ENCODE assay signal across 20 cellular contexts in the genomic region with DNA sequence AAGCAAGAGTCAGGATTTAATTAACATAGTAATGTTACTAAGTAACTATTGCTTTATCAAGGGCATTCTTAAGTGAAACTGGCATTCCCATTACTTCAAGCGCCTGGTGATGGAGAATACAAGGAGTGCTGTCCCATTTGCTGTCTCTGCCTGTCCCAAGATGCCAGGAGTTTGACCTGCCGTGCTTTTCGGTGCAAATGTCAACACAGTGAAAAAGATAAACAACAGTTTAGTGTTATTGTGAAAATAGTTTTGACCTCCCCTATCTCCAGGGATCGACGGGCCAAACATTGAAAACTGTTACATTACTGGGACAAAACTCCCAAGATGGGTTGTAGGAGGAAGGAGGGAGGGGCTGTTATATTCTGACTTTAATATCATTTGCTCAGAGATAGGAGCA.
"Had no signal": no experiment of that assay in that cellular context is flagged by ENCODE, and none has a peak within 500 bp of the region (broad histone marks: within the 10 kb centered on the region; RNA-seq: fewer than 3 reads in every experiment).

No MANE protein-coding gene starts in this region.

- H3K9me3 Mint-ChIP-seq: dendritic cell treated with granulocyte-macrophage colony-stimulating factor and Interleukin-4, amounts not matched to agents 40 ng/mL and 50 ng/mL, for 4 days; effector memory CD8-positive, alpha-beta T cell; memory B cell; natural killer cell treated with Interleukin-12 subunit alpha and Interleukin-12 subunit beta and Interleukin-15 and Interleukin-18, amount 100 ng/mL, for 72 hours; neural progenitor cell had no signal

- H3K27me3 ChIP-seq: neural progenitor cell, pancreas had no signal

- H3K9me3 ChIP-seq: left lung, lower lobe of right lung, pancreas, prostate gland had no signal

- H3K36me3 Mint-ChIP-seq: memory B cell; natural killer cell treated with Interleukin-12 subunit alpha and Interleukin-12 subunit beta and Interleukin-15 and Interleukin-18, amount 100 ng/mL, for 72 hours; neural progenitor cell had no signal

- DNase-seq: cerebellar nuclear complex; effector memory CD8-positive, alpha-beta T cell; foreskin melanocyte; head of caudate nucleus; hippocampal formation; left lung; lower lobe of right lung; midbrain; nucleus accumbens; pancreas; retina; stimulated activated CD4-positive, alpha-beta T cell treated with anti-CD3 and anti-CD28 coated beads, Interleukin-12 subunit alpha, Interleukin-12 subunit beta, amount 100 ng/mL, for 4 hours; stimulated activated naive CD4-positive, alpha-beta T cell had no signal

- H3K4me2 ChIP-seq: neural progenitor cell had no signal

- H3K27ac Mint-ChIP-seq: dendritic cell treated with granulocyte-macrophage colony-stimulating factor and Interleukin-4, amounts not matched to agents 40 ng/mL and 50 ng/mL, for 4 days; effector memory CD8-positive, alpha-beta T cell; memory B cell; natural killer cell treated with Interleukin-12 subunit alpha and Interleukin-12 subunit beta and Interleukin-15 and Interleukin-18, amount 100 ng/mL, for 72 hours; neural progenitor cell had no signal

- H3K36me3 ChIP-seq: left lung, lower lobe of right lung, neural progenitor cell, pancreas, prostate gland had no signal

- H3K27ac ChIP-seq: left lung, lower lobe of right lung, neural progenitor cell, pancreas, prostate gland had no signal

- H3K4me3 Mint-ChIP-seq: dendritic cell treated with granulocyte-macrophage colony-stimulating factor and Interleukin-4, amounts not matched to agents 40 ng/mL and 50 ng/mL, for 4 days; effector memory CD8-positive, alpha-beta T cell; memory B cell; natural killer cell treated with Interleukin-12 subunit alpha and Interleukin-12 subunit beta and Interleukin-15 and Interleukin-18, amount 100 ng/mL, for 72 hours; neural progenitor cell had no signal

- H3K4me3 ChIP-seq: left lung, lower lobe of right lung, neural progenitor cell, pancreas, prostate gland, skin epidermis had no signal

- ATAC-seq: effector memory CD8-positive, alpha-beta T cell; left lung; lower lobe of right lung; natural killer cell treated with Interleukin-12 subunit alpha and Interleukin-12 subunit beta and Interleukin-15 and Interleukin-18, amount 100 ng/mL, for 72 hours; sciatic nerve had no signal

- H3K4me1 ChIP-seq: prostate gland had no signal

- H2AFZ ChIP-seq: neural progenitor cell had no signal

- H3K9ac ChIP-seq: neural progenitor cell had no signal
